1 cellular context compared by ENCODE assay signal in genomic region chr20:31835977-31836852, GRCh38.
TF ChIP-seq lines count a peak whose summit lies in the region.

No MANE protein-coding gene starts in this region.

TF ChIP-seq in HepG2, 621 proteins besides CTCF, POLR2A, EP300 and RAD21 (continued from another document and continues in another):
- TF ChIP-seq ZHX2 (IDR thresholded peaks at IDR 0.05; ENCODE audit: low read depth), result no peak
- TF ChIP-seq ZHX2 (CRISPR knock-in tag; IDR thresholded peaks at IDR 0.05; ENCODE audit: borderline replicate concordance), result no peak
- no peak for TF ChIP-seq ZNF703 (CRISPR knock-in tag; IDR thresholded peaks at IDR 0.05; ENCODE audit: borderline replicate concordance)
- TF ChIP-seq EEA1 (CRISPR knock-in tag; IDR thresholded peaks at IDR 0.05; ENCODE audit: borderline replicate concordance), result no peak
- no peak for TF ChIP-seq ZSCAN12 (CRISPR knock-in tag; IDR thresholded peaks at IDR 0.05)
- no peak for TF ChIP-seq ZNF30 (CRISPR knock-in tag; IDR thresholded peaks at IDR 0.05)
- no peak for TF ChIP-seq CREBL2 (CRISPR knock-in tag; IDR thresholded peaks at IDR 0.05; ENCODE audit: borderline replicate concordance)
- TF ChIP-seq SPEN (CRISPR knock-in tag; IDR thresholded peaks at IDR 0.05; ENCODE audit: low read depth), result no peak
- no peak for TF ChIP-seq DMTF1 (CRISPR knock-in tag; IDR thresholded peaks at IDR 0.05)
- TF ChIP-seq FOXO1 (CRISPR knock-in tag; IDR thresholded peaks at IDR 0.05), result no peak; the same call in 1 of the 2 replicates
- no peak for TF ChIP-seq ZUFSP (CRISPR knock-in tag; IDR thresholded peaks at IDR 0.05; ENCODE audit: borderline replicate concordance)
- no peak for TF ChIP-seq ZBTB8A (CRISPR knock-in tag; IDR thresholded peaks at IDR 0.05; ENCODE audit: borderline replicate concordance, low read depth)
- TF ChIP-seq ZNF660 (CRISPR knock-in tag; IDR thresholded peaks at IDR 0.05; ENCODE audit: borderline replicate concordance, low read depth), result no peak
- TF ChIP-seq ZKSCAN1 (IDR thresholded peaks at IDR 0.05; ENCODE audit: low read length), result no peak; the same call in 1 of the 2 replicates
- TF ChIP-seq MAFF (IDR thresholded peaks at IDR 0.05; ENCODE audit: low read depth, low read length), result no peak
- TF ChIP-seq ZBTB4 (CRISPR knock-in tag; IDR thresholded peaks at IDR 0.05; ENCODE audit: borderline replicate concordance), result no peak
- TF ChIP-seq TRIM22 (IDR thresholded peaks at IDR 0.05), result no peak
- TF ChIP-seq RBAK (CRISPR knock-in tag; IDR thresholded peaks at IDR 0.05), result no peak
- no peak for TF ChIP-seq ZBTB14 (CRISPR knock-in tag; IDR thresholded peaks at IDR 0.05)
- no peak for TF ChIP-seq CCAR2 (optimal IDR thresholded peaks at IDR 0.05; ENCODE audit: low read depth, low read length)
- no peak for TF ChIP-seq MED13 (CRISPR knock-in tag; IDR thresholded peaks at IDR 0.05)
- no peak for TF ChIP-seq RARG (CRISPR knock-in tag; IDR thresholded peaks at IDR 0.05; ENCODE audit: low read depth)
- no peak for TF ChIP-seq ZNF260 (CRISPR knock-in tag; IDR thresholded peaks at IDR 0.05; ENCODE audit: borderline replicate concordance, low read depth)
- no peak for TF ChIP-seq ZBTB46 (CRISPR knock-in tag; IDR thresholded peaks at IDR 0.05; ENCODE audit: borderline replicate concordance)
- TF ChIP-seq AFF4 (CRISPR knock-in tag; IDR thresholded peaks at IDR 0.05), result no peak
- no peak for TF ChIP-seq CAMTA2 (CRISPR knock-in tag; IDR thresholded peaks at IDR 0.05; ENCODE audit: borderline replicate concordance)
- TF ChIP-seq NFE2L1 (CRISPR knock-in tag; IDR thresholded peaks at IDR 0.05; ENCODE audit: borderline replicate concordance), result no peak
- TF ChIP-seq GLI4 (CRISPR knock-in tag; IDR thresholded peaks at IDR 0.05; ENCODE audit: borderline replicate concordance), result no peak
- TF ChIP-seq RFX5 (IDR thresholded peaks at IDR 0.05; ENCODE audit: low read depth, low read length), result no peak
- TF ChIP-seq TIGD3 (CRISPR knock-in tag; IDR thresholded peaks at IDR 0.05; ENCODE audit: borderline replicate concordance), result no peak
